Comparison of ENCODE assay signal across 8 cellular contexts in genomic region chr19:38617764-38618589, GRCh38. TPM values are rescaled to one million over a fixed set of nuclear protein-coding genes. Genes with fewer than 3 reads are reported as not detected.
DNase-seq lines count a peak whose midpoint lies in the region; ATAC-seq lines count a peak whose summit lies in the region.

Gene MAP4K1, minus strand, starts transcription at chr19:38617953. Its CDS starts 58 bp downstream, at chr19:38617895.

- peaks cover 66% of the 10 kb centered on the region for H3K79me2 ChIP-seq in Karpas-422 (ENCODE audit: low read length)

- H3K4me3 ChIP-seq in Karpas-422 (ENCODE audit: low read length): peak within 1 kb of the TSS; percentile 90

- peak; percentile 43 for ATAC-seq in GM21526 (IDR thresholded peaks at IDR 0.05; ENCODE audit: low FRiP score, unreplicated experiment)

- H2AFZ ChIP-seq in Karpas-422 (ENCODE audit: low read length): no peak within 1 kb of the TSS

- no peaks in the 10 kb centered on the region for H3K27me3 ChIP-seq in Karpas-422 (ENCODE audit: low read length)

- DNase-seq in DMS53 (lab: John Stamatoyannopoulos, UW) (peak; percentile 91), Karpas-422 (peak; percentile 100), cerebellar cortex (ENCODE audit: low spot score) (peak; percentile 41), medulla oblongata (ENCODE audit: extremely low spot score) (peak; percentile 13), NCI-H187 treated with DMSO at 0.1 percent for 48 hours (lab: John Stamatoyannopoulos, UW) (no peak)
- peak; percentile 33 to 62 (median 47) for DNase-seq in activated CD4-positive, CD25-positive, alpha-beta regulatory T cell (lab: John Stamatoyannopoulos, UW)
- DNase-seq in stimulated activated CD8-positive, alpha-beta memory T cell treated with anti-CD3 and anti-CD28 coated beads, Interleukin-2, amount 100 ng/mL, for 48 hours (ENCODE audit: low read depth in 2 of 2): peak; percentile 56 to 67

- H3K27ac ChIP-seq in Karpas-422 (ENCODE audit: low read length): peak within 1 kb of the TSS; percentile 99

- H3K4me2 ChIP-seq in Karpas-422 (ENCODE audit: low read depth, low read length, poor library complexity, severe bottlenecking): peak within 1 kb of the TSS; percentile 91

- H3K9ac ChIP-seq in Karpas-422 (ENCODE audit: low read length): peak within 1 kb of the TSS; percentile 88

- H4K20me1 ChIP-seq in Karpas-422 (ENCODE audit: insufficient read depth, low read depth, low read length): peaks cover 15% of the 10 kb centered on the region

- peaks cover 49% of the 10 kb centered on the region for H3K4me1 ChIP-seq in Karpas-422 (ENCODE audit: low read length)

- no peaks in the 10 kb centered on the region for H3K9me3 ChIP-seq in Karpas-422 (ENCODE audit: low read length)

- H3K9me2 ChIP-seq in Karpas-422 (replicated peaks; ENCODE audit: insufficient read depth, low read length): no peaks in the 10 kb centered on the region

- peaks cover 38% of the 10 kb centered on the region for H3K36me3 ChIP-seq in Karpas-422 (ENCODE audit: insufficient read depth, low read length)

RNA-seq across cellular contexts. Expression of gene MAP4K1, which starts in this region (rescaled TPM):
- total RNA-seq in Karpas-422 (2014; rRNA removed; shearing (Covaris generic); ENCODE audit: low replicate concordance): 262 and 352 TPM in 2 replicates
